ENCODE assay signal across 9 cellular contexts in the genomic region with DNA sequence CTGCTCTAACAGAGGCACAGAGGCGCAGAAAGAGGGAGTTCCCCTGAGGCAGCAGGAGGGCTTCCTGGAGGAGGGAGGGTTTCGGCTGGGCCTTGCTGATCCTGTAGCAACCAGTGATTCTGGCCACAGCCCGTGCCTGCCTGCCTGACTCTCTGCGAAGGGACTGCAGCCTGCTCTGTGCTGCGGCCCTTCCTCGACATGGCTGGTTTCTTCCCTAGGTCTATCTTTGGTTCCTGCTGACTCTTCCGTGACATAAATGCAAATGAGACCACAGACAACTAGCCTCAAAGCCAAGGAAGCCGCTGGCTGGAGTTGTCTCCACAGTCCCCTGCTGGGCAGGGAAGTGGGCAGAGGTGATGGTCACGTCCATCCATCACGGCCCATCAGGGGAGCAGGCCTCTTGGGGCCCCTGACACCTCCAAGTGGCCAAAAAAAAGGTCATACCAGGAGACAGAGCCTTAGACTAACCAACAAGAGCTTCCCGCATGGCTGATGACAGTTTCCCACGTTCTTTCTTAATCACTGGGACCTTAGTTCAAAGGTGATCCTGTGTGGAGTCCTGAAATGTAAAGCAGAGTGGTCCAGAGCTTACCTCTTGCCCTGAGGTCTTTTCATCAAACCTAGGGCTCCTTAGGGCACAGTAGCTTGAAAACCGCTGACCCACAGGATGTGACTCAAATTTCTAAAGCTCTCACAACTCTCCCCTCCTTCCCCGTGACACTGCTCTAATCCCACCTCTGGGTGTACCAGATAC. TPM values are rescaled to one million over a fixed set of nuclear protein-coding genes. Genes with fewer than 3 reads are reported as not detected.
DNase-seq lines count a peak whose midpoint lies in the region; ATAC-seq, FAIRE-seq and TF ChIP-seq lines count a peak whose summit lies in the region.
"Had no signal": no experiment of that assay in that cellular context is flagged by ENCODE, and none has a peak within 500 bp of the region (broad histone marks: within the 10 kb centered on the region; RNA-seq: fewer than 3 reads in every experiment).

No MANE protein-coding gene starts in this region.

- no peaks in the 10 kb centered on the region for H3K9me2 ChIP-seq in Loucy (replicated peaks; ENCODE audit: low read depth, low read length)

- intact Hi-C loops in K562 (cut with micrococcal nuclease), result no loop called here

- no peak for TF ChIP-seq CTCF in Loucy (conservative IDR thresholded peaks at IDR 0.05; ENCODE audit: low read length)
- no peak; a peak in 1 of 6 replicates for TF ChIP-seq CTCF in K562 (IDR thresholded peaks at IDR 0.05 in 2 of 3, conservative IDR thresholded peaks at IDR 0.05 in 1 of 3; ENCODE audit: insufficient read depth in 2 of 3, low read depth in 1 of 3, low read length in 3 of 3)

- BruUV-seq in K562 (replicated peaks; lab: Mats Ljungman, UMichigan), result TSS peak; percentile 84

- in situ Hi-C loops in K562 (cut with MboI), result no loop called here

- peak; percentile 77 for FAIRE-seq in K562 (lab: Jason Lieb, UNC)
- FAIRE-seq: TTC549 had no signal

- H3K9me1 ChIP-seq in K562 (ENCODE audit: control insufficient read depth, insufficient read depth, low read length), result peaks cover 4% of the 10 kb centered on the region

- CTCF ChIA-PET in K562 (lab: Yijun Ruan, JAX; ENCODE audit: low intra/inter-chr PET ratio), result no interaction called here

- H3K4me1 ChIP-seq in Loucy (ENCODE audit: insufficient read depth, low read length, poor library complexity, severe bottlenecking) (peaks cover 66% of the 10 kb centered on the region), K562 (replicated peaks in 1 of 2; ENCODE audit: control insufficient read depth in 2 of 2, insufficient read depth in 2 of 2, low read length in 2 of 2) (peaks cover 45 to 61% of the 10 kb centered on the region in 2 experiments), mesodermal cell (ENCODE audit: control insufficient read depth, insufficient read depth, low read length, poor library complexity, severe bottlenecking) (peaks cover 62% of the 10 kb centered on the region)

- peak; percentile 16; the same call in 1 of the 2 replicates for TF ChIP-seq EP300 in K562 (IDR thresholded peaks at IDR 0.05; ENCODE audit: low read length)

- no peaks in the 10 kb centered on the region for H3F3A ChIP-seq in Loucy (ENCODE audit: low read depth)

- H3K27ac ChIP-seq in K562 (ENCODE audit: extremely low read depth, low read depth, low read length), result peak overlapping the region; percentile 81
- peak overlapping the region; percentile 74 for H3K27ac ChIP-seq in mesodermal cell (ENCODE audit: low read depth, low read length, severe bottlenecking)

- H3K4me2 ChIP-seq in Loucy (ENCODE audit: low read depth, low read length, poor library complexity, severe bottlenecking) (peak overlapping the region; percentile 79), K562 (ENCODE audit: insufficient read depth, low read length) (peak overlapping the region; percentile 60)

- H3K36me3 ChIP-seq in Loucy (ENCODE audit: insufficient read depth, low read length) (no peaks in the 10 kb centered on the region), K562 (ENCODE audit: control insufficient read depth, insufficient read depth, low read length) (no peaks in the 10 kb centered on the region), mesodermal cell (ENCODE audit: control insufficient read depth, insufficient read depth, low read length) (no peaks in the 10 kb centered on the region)

- H2AFZ ChIP-seq in Loucy (ENCODE audit: low read length) (no peak overlapping the region), K562 (ENCODE audit: low read depth, low read length) (peak overlapping the region; percentile 95)

- WGBS in K562 (ENCODE audit: insufficient coverage, low coverage, missing lambda C conversion rate), result 12% methylated on average over 12 of the region's 14 CpGs
- WGBS in mesodermal cell (ENCODE audit: insufficient coverage in 2 of 2), 2 experiments, result 44 to 57% methylated on average over 13 to 14 of the region's 14 CpGs

- peak; percentile 88 for ATAC-seq in GM18505 (IDR thresholded peaks at IDR 0.05; ENCODE audit: unreplicated experiment)
- peak; percentile 83 for ATAC-seq in GM21825 (IDR thresholded peaks at IDR 0.05; ENCODE audit: unreplicated experiment)
- ATAC-seq in K562, result peak; percentile 69

- TF ChIP-seq RAD21 in K562 (CRISPR knock-in tag; conservative IDR thresholded peaks at IDR 0.05 in 1 of 2, IDR thresholded peaks at IDR 0.05 in 1 of 2), result no peak; a peak in 1 of 4 replicates

- H3K79me2 ChIP-seq in Loucy (ENCODE audit: insufficient read depth, low read length) (no peaks in the 10 kb centered on the region), K562 (ENCODE audit: control insufficient read depth, insufficient read depth, low read length) (no peaks in the 10 kb centered on the region)

- H4K20me1 ChIP-seq in Loucy (ENCODE audit: insufficient read depth, low read length, poor library complexity, severe bottlenecking) (no peaks in the 10 kb centered on the region), K562 (replicated peaks; ENCODE audit: control insufficient read depth, insufficient read depth, low read length) (no peaks in the 10 kb centered on the region)

- TF ChIP-seq POLR2A in GM18505 (IDR thresholded peaks at IDR 0.05; ENCODE audit: borderline replicate concordance, extremely low read depth, insufficient read depth, insufficient read length), result peak; percentile 76
- 0 out of 2 replicates have a peak, but pooled peaks have one; percentile 22 for TF ChIP-seq POLR2A in K562 (conservative IDR thresholded peaks at IDR 0.05)

- H3K9ac ChIP-seq in Loucy (ENCODE audit: low read depth, low read length, poor library complexity, severe bottlenecking), result peak overlapping the region; percentile 63
- H3K9ac ChIP-seq in K562 (ENCODE audit: insufficient read depth in 1 of 2, low read depth in 2 of 2, low read length in 2 of 2), result peak overlapping the region; percentile 46 to 64; a peak in 3 of 4 replicates

- H3K27me3 ChIP-seq in Loucy (ENCODE audit: insufficient read depth, low read length, poor library complexity, severe bottlenecking) (no peaks in the 10 kb centered on the region), K562 (ENCODE audit: control insufficient read depth in 2 of 2, insufficient read depth in 2 of 2, low read length in 2 of 2) (no peaks in the 10 kb centered on the region)

- H3K4me3 ChIP-seq in Loucy (ENCODE audit: low read length, poor library complexity, severe bottlenecking), result peak overlapping the region; percentile 59
- no peak overlapping the region for H3K4me3 ChIP-seq in K562
- no peak overlapping the region for H3K4me3 ChIP-seq in mesodermal cell (ENCODE audit: extremely low read depth, insufficient read depth, low read length, poor library complexity, severe bottlenecking)

- H3K9me3 ChIP-seq in Loucy (ENCODE audit: insufficient read depth, low read depth, low read length) (no peaks in the 10 kb centered on the region), K562 (replicated peaks; ENCODE audit: control insufficient read depth, insufficient read depth, low read depth, low read length) (no peaks in the 10 kb centered on the region), mesodermal cell (ENCODE audit: control insufficient read depth, low read length) (no peaks in the 10 kb centered on the region)

- DNase-seq in K562 (ENCODE audit: extremely low read depth in 1 of 4, low spot score in 3 of 4) (peak in 2 of 4 experiments; percentile 59 to 76), COLO829 (ENCODE audit: low spot score) (no peak), NCI-H446 treated with DMSO at 0.1 percent for 48 hours (lab: John Stamatoyannopoulos, UW) (no peak), SK-N-DZ (ENCODE audit: low spot score) (no peak)

- POLR2A ChIA-PET in K562 (lab: Yijun Ruan, JAX), result interaction anchor here (0.6 to 1.9 kb wide), 6 partner anchors 10 to 270 kb away, joined by 3 to 11 read pairs (median 4); a partner anchor contains a TSS

TF ChIP-seq in K562, 482 proteins besides CTCF, POLR2A, EP300 and RAD21 (continues in another document):
- 0 out of 2 replicates have a peak, but pooled peaks have one; percentile 31 for TF ChIP-seq SMARCA4 (IDR thresholded peaks at IDR 0.05)
- 0 out of 2 replicates have a peak, but pooled peaks have one; percentile 58 for TF ChIP-seq FOXK1 (CRISPR knock-in tag; IDR thresholded peaks at IDR 0.05; ENCODE audit: borderline replicate concordance)
- TF ChIP-seq RUNX1 (IDR thresholded peaks at IDR 0.05; ENCODE audit: low read depth), result no peak
- no peak for TF ChIP-seq KLF13 (tag; IDR thresholded peaks at IDR 0.05; ENCODE audit: borderline replicate concordance, low read depth)

RNA-seq across cellular contexts. Expression of a gene that starts 55.3 kb away (rescaled TPM):
- total RNA-seq in K562 (2011; cell fraction: chromatin; rRNA removed; ENCODE audit: low replicate concordance), result 4.8 and 13.7 TPM in 2 replicates
- total RNA-seq in K562 (2011; cell fraction: nucleolus; rRNA removed), result 6.7 and 9.2 TPM in 2 replicates
- total RNA-seq in K562 (2011; cell fraction: nucleoplasm; rRNA removed), result 8.7 and 9.6 TPM in 2 replicates
- total RNA-seq in K562 (2014; rRNA removed), result 6.5 and 6.7 TPM in 2 replicates
- total RNA-seq in K562 (2014; rRNA removed; fragmentation: Illumina TruSeq; extraction: Trizol), result 2.0 and 3.5 TPM in 2 replicates
- 7.6 and 8.3 TPM in 2 replicates for total RNA-seq in K562 (2015; rRNA removed; fragmentation: Illumina TruSeq; extraction: Trizol)
- total RNA-seq in K562 (2021), result 7.4 and 7.5 TPM in 2 replicates
- polyA plus RNA-seq in K562 (2011; rRNA removed), result 3.0 and 6.5 TPM in 2 replicates
- 3.3 and 4.1 TPM in 2 replicates for polyA plus RNA-seq in K562 (2011; cell fraction: cytosol; rRNA removed)
- 8.2 and 10.8 TPM in 2 replicates for polyA plus RNA-seq in K562 (2011; cell fraction: nucleus; rRNA removed)
- polyA plus RNA-seq in K562 (2012), result 7.9 and 28.0 TPM in 2 replicates
- polyA plus RNA-seq in K562 (2014; fragmentation: Illumina TruSeq; extraction: Trizol), result 5.9 and 6.9 TPM in 2 replicates
- polyA plus RNA-seq in K562 (2014; fragmentation: Nextera tagmentation; extraction: Ambion mirVana), result under 1 TPM; 0.41 to 0.63 TPM
- polyA plus RNA-seq in K562 (2014; rRNA removed), result 5.9 and 6.2 TPM in 2 replicates
- polyA minus RNA-seq in K562 (2011; rRNA and poly(A)+ RNA removed), result 2.3 and 5.2 TPM in 2 replicates
- polyA minus RNA-seq in K562 (2011; cell fraction: cytosol; rRNA and poly(A)+ RNA removed), result 2.2 and 6.9 TPM in 2 replicates
- polyA minus RNA-seq in K562 (2011; cell fraction: nucleus; rRNA and poly(A)+ RNA removed), result 9.1 and 9.4 TPM in 2 replicates
- 22.0 TPM for polyA plus RNA-seq in mesodermal cell (2013, experiment 1 of 2)
- 18.7 TPM for polyA plus RNA-seq in mesodermal cell (2013, experiment 2 of 2)
- polyA plus RNA-seq in SK-N-DZ (2014; cell fraction: cytosol; rRNA removed), result 10.6 and 18.1 TPM in 2 replicates
- polyA plus RNA-seq in SK-N-DZ (2014; cell fraction: nucleus; rRNA removed), result 12.7 and 17.9 TPM in 2 replicates
